ENCODE assay signal across 8 cellular contexts in the genomic region with DNA sequence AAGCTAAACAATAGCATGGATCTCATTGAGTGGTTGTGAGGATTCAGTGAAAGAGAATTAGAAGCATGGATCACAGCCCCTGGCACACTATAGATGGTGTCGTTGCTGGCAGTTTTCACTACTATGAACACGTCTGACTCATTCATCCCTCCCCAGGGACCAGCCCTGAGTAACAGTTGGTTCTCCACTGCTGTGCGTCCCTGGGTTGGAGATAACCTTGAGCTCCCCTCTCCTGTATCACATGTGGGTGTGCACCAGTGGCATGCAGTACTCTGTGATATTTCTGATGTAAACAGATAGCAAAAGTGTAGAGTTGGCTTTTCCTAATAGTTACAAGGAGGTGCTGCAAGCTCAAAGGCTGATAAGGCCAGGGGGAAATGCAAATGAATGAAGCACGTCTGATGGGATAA. TPM values are rescaled to one million over a fixed set of nuclear protein-coding genes. Genes with fewer than 3 reads are reported as not detected.
DNase-seq lines count a peak whose midpoint lies in the region; ATAC-seq lines count a peak whose summit lies in the region.

No MANE protein-coding gene starts in this region.

- ATAC-seq in HG03103 (IDR thresholded peaks at IDR 0.05; ENCODE audit: low read depth, unreplicated experiment): peak; percentile 45

- H3K27ac Mint-ChIP-seq in activated naive CD8-positive, alpha-beta T cell treated with anti-CD3 and anti-CD28 coated beads for 36 hours: peak overlapping the region; percentile 65

- peaks cover 19% of the 10 kb centered on the region for H3K36me3 Mint-ChIP-seq in activated naive CD8-positive, alpha-beta T cell treated with anti-CD3 and anti-CD28 coated beads for 36 hours

- peaks cover 2% of the 10 kb centered on the region for H3K9me3 Mint-ChIP-seq in activated naive CD8-positive, alpha-beta T cell treated with anti-CD3 and anti-CD28 coated beads for 36 hours

- peak; percentile 58 for DNase-seq in activated CD4-positive, alpha-beta T cell treated with anti-CD3 and anti-CD28 coated beads for 48 hours
- no peak for DNase-seq in activated CD4-positive, alpha-beta T cell treated with anti-CD3 and anti-CD28 coated beads for 1 hour
- DNase-seq in activated naive CD8-positive, alpha-beta T cell treated with anti-CD3 and anti-CD28 coated beads for 36 hours: no peak
- peak; percentile 61 for DNase-seq in skeletal muscle cell (ENCODE audit: low read depth)
- DNase-seq in SIG-M5 (lab: John Stamatoyannopoulos, UW): no peak
- DNase-seq in NCI-H1105 (lab: John Stamatoyannopoulos, UW): no peak
- no peak for DNase-seq in DMS79 (lab: John Stamatoyannopoulos, UW)

- H3K4me3 Mint-ChIP-seq in activated naive CD8-positive, alpha-beta T cell treated with anti-CD3 and anti-CD28 coated beads for 36 hours: no peak overlapping the region

- H3K4me3 ChIP-seq in skeletal muscle cell (ENCODE audit: low read depth, low read length): no peak overlapping the region

- H3K27me3 Mint-ChIP-seq in activated naive CD8-positive, alpha-beta T cell treated with anti-CD3 and anti-CD28 coated beads for 36 hours: no peaks in the 10 kb centered on the region

- peaks cover 66% of the 10 kb centered on the region for H3K4me1 Mint-ChIP-seq in activated naive CD8-positive, alpha-beta T cell treated with anti-CD3 and anti-CD28 coated beads for 36 hours

RNA-seq across cellular contexts. Expression of a gene that starts 8.8 kb away (rescaled TPM):
- 100 to 1,000 TPM; 192 to 199 TPM for total RNA-seq in activated naive CD8-positive, alpha-beta T cell treated with anti-CD3 and anti-CD28 coated beads for 36 hours

Comparison
In these comparisons a context has a peak if more than half of its experiments do, and no peak if none do; other contexts are left out.
1. DNase-seq: peak in activated CD4-positive, alpha-beta T cell treated with anti-CD3 and anti-CD28 coated beads for 48 hours (single experiment) and skeletal muscle cell (single experiment); none in activated CD4-positive, alpha-beta T cell treated with anti-CD3 and anti-CD28 coated beads for 1 hour (single experiment), activated naive CD8-positive, alpha-beta T cell treated with anti-CD3 and anti-CD28 coated beads for 36 hours (single experiment), SIG-M5 (single experiment), NCI-H1105 (single experiment) and DMS79 (single experiment).